In the genomic region with DNA sequence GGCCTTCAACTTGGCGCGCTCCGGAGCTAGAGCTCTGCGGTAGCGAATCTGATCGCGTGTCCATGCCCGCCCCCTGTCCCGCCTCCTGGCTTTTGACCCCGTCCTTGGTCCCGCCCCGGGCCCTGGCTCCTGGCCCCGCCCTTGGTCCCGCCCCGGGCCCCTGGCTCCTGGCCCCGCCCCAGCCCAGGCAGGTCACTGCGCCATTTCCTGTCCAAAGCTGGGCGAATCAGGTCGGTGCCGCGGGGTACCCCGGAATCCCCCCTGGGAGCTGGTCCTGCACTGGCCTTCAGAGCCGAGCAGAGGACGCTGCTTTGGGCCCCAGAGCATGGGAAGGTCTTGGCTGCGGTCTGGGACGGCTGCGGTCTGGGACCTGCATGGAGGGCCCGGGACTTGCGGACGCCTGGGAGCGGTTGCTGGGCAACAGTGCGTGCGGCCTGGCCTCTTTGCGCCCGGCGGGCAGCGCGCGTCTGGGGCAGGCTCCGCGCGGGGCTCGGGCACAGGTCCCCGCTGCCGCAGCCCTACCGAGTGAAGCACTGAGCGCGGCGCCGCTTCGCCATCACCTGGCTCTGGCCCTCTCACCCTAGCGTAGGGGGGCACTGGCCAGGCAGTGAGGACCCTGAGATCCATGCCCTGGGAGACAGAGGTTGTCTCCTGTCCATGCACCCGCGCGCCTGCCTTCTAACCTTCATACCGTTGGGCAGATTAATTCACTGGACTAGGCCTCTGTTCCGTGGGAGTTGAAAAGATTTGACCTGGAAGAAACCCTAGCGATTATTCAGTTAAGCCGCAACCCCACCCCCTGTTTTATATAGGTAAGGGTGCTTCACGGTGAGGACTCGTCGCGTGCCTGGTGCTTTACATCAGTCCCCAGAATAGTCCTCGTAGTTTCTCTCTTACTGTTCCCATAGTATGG, we compare ENCODE assay signal across 8 cellular contexts. TPM values are rescaled to one million over a fixed set of nuclear protein-coding genes. Genes with fewer than 3 reads are reported as not detected.
DNase-seq lines count a peak whose midpoint lies in the region; ATAC-seq, FAIRE-seq and TF ChIP-seq lines count a peak whose summit lies in the region.

A gene with protein sequence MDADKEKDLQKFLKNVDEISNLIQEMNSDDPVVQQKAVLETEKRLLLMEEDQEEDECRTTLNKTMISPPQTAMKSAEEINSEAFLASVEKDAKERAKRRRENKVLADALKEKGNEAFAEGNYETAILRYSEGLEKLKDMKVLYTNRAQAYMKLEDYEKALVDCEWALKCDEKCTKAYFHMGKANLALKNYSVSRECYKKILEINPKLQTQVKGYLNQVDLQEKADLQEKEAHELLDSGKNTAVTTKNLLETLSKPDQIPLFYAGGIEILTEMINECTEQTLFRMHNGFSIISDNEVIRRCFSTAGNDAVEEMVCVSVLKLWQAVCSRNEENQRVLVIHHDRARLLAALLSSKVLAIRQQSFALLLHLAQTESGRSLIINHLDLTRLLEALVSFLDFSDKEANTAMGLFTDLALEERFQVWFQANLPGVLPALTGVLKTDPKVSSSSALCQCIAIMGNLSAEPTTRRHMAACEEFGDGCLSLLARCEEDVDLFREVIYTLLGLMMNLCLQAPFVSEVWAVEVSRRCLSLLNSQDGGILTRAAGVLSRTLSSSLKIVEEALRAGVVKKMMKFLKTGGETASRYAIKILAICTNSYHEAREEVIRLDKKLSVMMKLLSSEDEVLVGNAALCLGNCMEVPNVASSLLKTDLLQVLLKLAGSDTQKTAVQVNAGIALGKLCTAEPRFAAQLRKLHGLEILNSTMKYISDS (plus strand): TSS at position 195 of the 913 bp plus-strand sequence. CDS start 1,675 bp downstream, outside the sequence.

- no peaks in the 10 kb centered on the region for H3K9me3 ChIP-seq in HUES6 (ENCODE audit: control insufficient read depth, insufficient read depth, low read depth, low read length)
- H3K9me3 ChIP-seq in neuron (ENCODE audit: low read length) = peaks cover 1% of the 10 kb centered on the region
- H3K9me3 ChIP-seq in stomach smooth muscle (ENCODE audit: control insufficient read depth in 2 of 2, low read length in 2 of 2) = no peaks in the 10 kb centered on the region

- H3K4me3 ChIP-seq in HUES6 (ENCODE audit: low read depth, low read length) (peak within 1 kb of the TSS; percentile 88), neuron (ENCODE audit: low read length) (peak within 1 kb of the TSS; percentile 69), stomach smooth muscle (ENCODE audit: low read length in 2 of 2) (peak within 1 kb of the TSS; percentile 65 to 96)

- ATAC-seq in GM21423 (IDR thresholded peaks at IDR 0.05; ENCODE audit: unreplicated experiment) (peak; percentile 99), foreskin keratinocyte (peak; percentile 92)

- FAIRE-seq in D721Med (lab: Jason Lieb, UNC) = no peak

- POLR2A ChIA-PET in RWPE1 (lab: Yijun Ruan, JAX; ENCODE audit: low non-redundant PET) = no interaction called here

- H3K9ac ChIP-seq in HUES6 (ENCODE audit: low read length) (peak within 1 kb of the TSS; percentile 77), stomach smooth muscle (ENCODE audit: low read length in 2 of 2) (peak within 1 kb of the TSS; percentile 63 to 90)

- TF ChIP-seq CTCF in D721Med (IDR thresholded peaks at IDR 0.05; ENCODE audit: insufficient read depth, missing control alignments) = no peak
- no peak for TF ChIP-seq CTCF in RWPE1 (conservative IDR thresholded peaks at IDR 0.05; ENCODE audit: low read depth)
- TF ChIP-seq CTCF in foreskin keratinocyte (conservative IDR thresholded peaks at IDR 0.05) = no peak

- H3K27ac ChIP-seq in HUES6 (ENCODE audit: low read depth, low read length) = peak within 1 kb of the TSS; percentile 63
- peak within 1 kb of the TSS; percentile 82 for H3K27ac ChIP-seq in RWPE1
- peak within 1 kb of the TSS; percentile 58 for H3K27ac ChIP-seq in foreskin keratinocyte
- peak within 1 kb of the TSS; percentile 82 for H3K27ac ChIP-seq in stomach smooth muscle (ENCODE audit: low read length)

- CTCF ChIA-PET in RWPE1 (lab: Yijun Ruan, JAX) = interaction anchor here (0.5 to 0.7 kb wide), 3 partner anchors 180 to 902 kb away, joined by 3 to 4 read pairs (median 3); no protein-coding TSS in a partner anchor

- peaks cover 7% of the 10 kb centered on the region for H3K36me3 ChIP-seq in HUES6 (ENCODE audit: control insufficient read depth, insufficient read depth, low read length)
- H3K36me3 ChIP-seq in neuron (ENCODE audit: insufficient read depth, low read length) = peaks cover 4% of the 10 kb centered on the region
- H3K36me3 ChIP-seq in stomach smooth muscle (ENCODE audit: control insufficient read depth in 2 of 2, insufficient read depth in 2 of 2, low read length in 2 of 2) = peaks cover 6 to 8% of the 10 kb centered on the region in 2 donors

- H2AFZ ChIP-seq in neuron (ENCODE audit: low read depth, low read length) = peak within 1 kb of the TSS; percentile 74

- H3K4me1 ChIP-seq in HUES6 (ENCODE audit: control insufficient read depth, insufficient read depth, low read length) = no peaks in the 10 kb centered on the region
- peaks cover 17% of the 10 kb centered on the region for H3K4me1 ChIP-seq in foreskin keratinocyte
- peaks cover 10% of the 10 kb centered on the region for H3K4me1 ChIP-seq in neuron (ENCODE audit: insufficient read depth, low read length)
- peaks cover 14% of the 10 kb centered on the region for H3K4me1 ChIP-seq in stomach smooth muscle (ENCODE audit: control insufficient read depth, insufficient read depth, low read length)

- DNase-seq in D721Med (ENCODE audit: insufficient read length, low spot score) = peak; percentile 67
- DNase-seq in RWPE1 (ENCODE audit: low spot score) = peak; percentile 91
- DNase-seq in activated gamma-delta T cell treated with Interleukin-2 at 50 U/mL for 16 hours = peak; percentile 90
- peak; percentile 75 to 88 for DNase-seq in foreskin keratinocyte

- peaks cover 11% of the 10 kb centered on the region for H3K27me3 ChIP-seq in HUES6 (ENCODE audit: control insufficient read depth, insufficient read depth, low read length)
- H3K27me3 ChIP-seq in foreskin keratinocyte = no peaks in the 10 kb centered on the region
- H3K27me3 ChIP-seq in neuron (ENCODE audit: insufficient read depth, low read length) = no peaks in the 10 kb centered on the region
- H3K27me3 ChIP-seq in stomach smooth muscle (ENCODE audit: control insufficient read depth in 1 of 2, insufficient read depth in 2 of 2, low read length in 2 of 2) = no peaks in the 10 kb centered on the region

RNA-seq across cellular contexts. Expression of the gene that starts here (rescaled TPM):
- 16.6 and 20.4 TPM in 2 replicates for total RNA-seq in foreskin keratinocyte
- 11.5 and 11.7 TPM in 2 replicates for polyA plus RNA-seq in foreskin keratinocyte

Comparison
In these comparisons a context has a peak if more than half of its experiments do, and no peak if none do; other contexts are left out.
1. Peak in every context shown above with its lines: DNase-seq, ATAC-seq, H3K4me3 ChIP-seq and H3K27ac ChIP-seq.